21 cellular contexts compared by ENCODE assay signal in the genomic region with DNA sequence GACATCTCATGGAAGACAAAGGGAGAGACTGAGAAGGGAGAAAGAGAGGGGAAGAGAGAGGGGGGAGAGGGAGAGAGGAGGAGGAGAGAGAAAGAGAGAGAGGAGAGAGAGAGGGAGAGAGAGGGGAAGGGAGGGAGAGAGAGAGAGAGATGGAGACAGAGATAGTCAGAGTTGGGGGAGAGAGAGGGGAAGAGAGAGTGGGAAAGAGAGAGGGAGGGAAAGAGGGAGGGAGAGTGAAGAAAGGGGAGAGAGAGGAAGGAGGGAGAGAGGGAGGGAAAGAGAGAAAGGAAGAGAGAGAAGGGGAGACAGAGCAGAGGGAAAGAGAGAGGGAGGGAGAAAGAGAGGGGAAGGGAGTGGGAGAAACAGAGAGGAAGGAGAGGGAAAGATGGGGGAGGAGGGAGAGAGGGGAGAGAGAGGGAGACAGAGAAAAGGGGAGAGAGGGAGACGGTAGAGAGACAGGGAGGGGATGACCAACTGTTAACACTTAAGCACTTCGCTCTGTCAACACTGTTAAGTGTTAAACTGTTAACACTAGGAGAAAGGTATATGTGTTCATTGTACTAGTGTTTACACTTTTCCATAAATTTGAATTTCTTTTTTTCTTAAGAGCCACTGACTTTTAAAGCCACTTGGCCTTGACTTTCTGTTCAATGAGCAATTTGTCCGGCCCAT.
"Had no signal": no experiment of that assay in that cellular context is flagged by ENCODE, and none has a peak within 500 bp of the region (broad histone marks: within the 10 kb centered on the region; RNA-seq: fewer than 3 reads in every experiment).

No MANE protein-coding gene starts in this region.

- H3K27ac ChIP-seq: epithelial cell of prostate, heart left ventricle, tibial nerve had no signal

- DNase-seq: activated B cell treated with CpG ODN at 0.5 μM for 24 hours; activated CD4-positive, alpha-beta T cell treated with anti-CD3 and anti-CD28 coated beads for 36 hours; activated CD4-positive, alpha-beta T cell treated with anti-CD3 and anti-CD28 coated beads, Interleukin-2, amount 50 U/mL, for 4 hours; activated CD8-positive, alpha-beta memory T cell treated with anti-CD3 and anti-CD28 coated beads for 24 hours; activated CD8-positive, alpha-beta memory T cell treated with anti-CD3 and anti-CD28 coated beads, Interleukin-2, amount 50 U/mL, for 4 hours; activated effector memory CD4-positive, alpha-beta T cell treated with Interleukin-2 at 50 U/mL for 16 hours; activated naive CD4-positive, alpha-beta T cell treated with anti-CD3 and anti-CD28 coated beads for 36 hours; activated naive CD8-positive, alpha-beta T cell treated with anti-CD3 and anti-CD28 coated beads, Interleukin-2, amount 10 ng/mL, durations not matched to agents 7 days and 5 days; activated T-cell treated with anti-CD3 and anti-CD28 coated beads, Interleukin-2, amount 50 U/mL, for 4 hours; amniotic stem cell; cortex of kidney; heart left ventricle; midbrain; retina; stimulated activated CD4-positive, alpha-beta T cell treated with anti-CD3 and anti-CD28 coated beads, Interleukin-2, amount 100 ng/mL, for 48 hours; stimulated activated naive CD8-positive, alpha-beta T cell treated with anti-CD3 and anti-CD28 coated beads, Interleukin-15, Interleukin-2, amounts not matched to agents 100 U/mL and 50 U/mL, for 24 hours had no signal

- H3K4me1 Mint-ChIP-seq: activated B cell treated with CpG ODN at 0.5 μM for 24 hours; activated CD4-positive, alpha-beta T cell treated with anti-CD3 and anti-CD28 coated beads for 36 hours; activated naive CD8-positive, alpha-beta T cell treated with anti-CD3 and anti-CD28 coated beads, Interleukin-2, amount 10 ng/mL, durations not matched to agents 7 days and 5 days had no signal

- H3K4me3 Mint-ChIP-seq: activated B cell treated with CpG ODN at 0.5 μM for 24 hours; activated CD4-positive, alpha-beta T cell treated with anti-CD3 and anti-CD28 coated beads for 36 hours; activated naive CD4-positive, alpha-beta T cell treated with anti-CD3 and anti-CD28 coated beads for 36 hours; activated naive CD8-positive, alpha-beta T cell treated with anti-CD3 and anti-CD28 coated beads, Interleukin-2, amount 10 ng/mL, durations not matched to agents 7 days and 5 days; activated T-cell treated with anti-CD3 and anti-CD28 coated beads, Interleukin-2, amount 50 U/mL, for 4 hours; natural killer cell treated with Interleukin-12 subunit alpha and Interleukin-12 subunit beta and Interleukin-15 and Interleukin-18, amount 100 ng/mL, for 72 hours had no signal

- H3K36me3 Mint-ChIP-seq: activated naive CD8-positive, alpha-beta T cell treated with anti-CD3 and anti-CD28 coated beads, Interleukin-2, amount 10 ng/mL, durations not matched to agents 7 days and 5 days; natural killer cell treated with Interleukin-12 subunit alpha and Interleukin-12 subunit beta and Interleukin-15 and Interleukin-18, amount 100 ng/mL, for 72 hours had no signal

- H3K4me3 ChIP-seq: gastroesophageal sphincter, heart left ventricle, tibial nerve had no signal

- H3K9me3 ChIP-seq: gastroesophageal sphincter, tibial nerve had no signal

- H3K27me3 Mint-ChIP-seq: activated CD4-positive, alpha-beta T cell treated with anti-CD3 and anti-CD28 coated beads for 36 hours had no signal

- H3K27ac Mint-ChIP-seq: activated B cell treated with CpG ODN at 0.5 μM for 24 hours; activated CD4-positive, alpha-beta T cell treated with anti-CD3 and anti-CD28 coated beads for 36 hours; activated naive CD4-positive, alpha-beta T cell treated with anti-CD3 and anti-CD28 coated beads for 36 hours; activated naive CD8-positive, alpha-beta T cell treated with anti-CD3 and anti-CD28 coated beads, Interleukin-2, amount 10 ng/mL, durations not matched to agents 7 days and 5 days; natural killer cell treated with Interleukin-12 subunit alpha and Interleukin-12 subunit beta and Interleukin-15 and Interleukin-18, amount 100 ng/mL, for 72 hours; progenitor cell of endocrine pancreas had no signal

- H3K4me1 ChIP-seq: heart left ventricle, tibial nerve had no signal

- H3K36me3 ChIP-seq: gastroesophageal sphincter, heart left ventricle, tibial nerve had no signal

- ATAC-seq: activated CD4-positive, alpha-beta T cell treated with anti-CD3 and anti-CD28 coated beads for 36 hours; activated T-cell treated with anti-CD3 and anti-CD28 coated beads, Interleukin-2, amount 50 U/mL, for 4 hours; gastroesophageal sphincter; heart left ventricle; natural killer cell treated with Interleukin-12 subunit alpha and Interleukin-12 subunit beta and Interleukin-15 and Interleukin-18, amount 100 ng/mL, for 72 hours; stimulated activated naive CD8-positive, alpha-beta T cell treated with anti-CD3 and anti-CD28 coated beads, Interleukin-15, Interleukin-2, amounts not matched to agents 100 U/mL and 50 U/mL, for 24 hours had no signal
